In genomic region chr1:234544094-234544579, GRCh38 we compare ENCODE assay signal across 8 cellular contexts.
DNase-seq lines count a peak whose midpoint lies in the region; ATAC-seq and TF ChIP-seq lines count a peak whose summit lies in the region.

No MANE protein-coding gene starts in this region.

- H3F3A ChIP-seq in PC-3 (ENCODE audit: low read length, unreplicated experiment), result no peaks in the 10 kb centered on the region

- BruUV-seq in PC-3 (replicated peaks; lab: Mats Ljungman, UMichigan), result no TSS peak

- peak overlapping the region; percentile 33 for H3K27ac ChIP-seq in PC-3 (ENCODE audit: low read length)

- H3K36me3 Mint-ChIP-seq in activated CD4-positive, alpha-beta T cell treated with anti-CD3 and anti-CD28 coated beads, Interleukin-2, amount 10 ng/mL, durations not matched to agents 7 days and 5 days (ENCODE audit: low read depth), result no peaks in the 10 kb centered on the region
- H3K36me3 Mint-ChIP-seq in activated naive CD8-positive, alpha-beta T cell treated with anti-CD3 and anti-CD28 coated beads, Interleukin-2, amount 50 U/mL, for 24 hours (ENCODE audit: low read depth), result no peaks in the 10 kb centered on the region

- H3K4me2 ChIP-seq in PC-3 (ENCODE audit: low read length), result peak overlapping the region; percentile 3; the same call in 1 of the 2 replicates

- H3K4me3 ChIP-seq in PC-3 (ENCODE audit: low read length), result no peak overlapping the region

- DNase-seq in activated CD4-positive, alpha-beta T cell treated with anti-CD3 and anti-CD28 coated beads for 1 hour, result peak; percentile 28
- no peak for DNase-seq in activated CD4-positive, alpha-beta T cell treated with anti-CD3 and anti-CD28 coated beads, Interleukin-2, amount 10 ng/mL, durations not matched to agents 7 days and 5 days
- peak; percentile 78 for DNase-seq in PC-3
- peak; percentile 53 for DNase-seq in activated naive CD8-positive, alpha-beta T cell treated with anti-CD3 and anti-CD28 coated beads, Interleukin-2, amount 50 U/mL, for 24 hours
- DNase-seq in cardiac septum (ENCODE audit: low spot score), result peak; percentile 82
- peak; percentile 72 for DNase-seq in retina
- no peak for DNase-seq in NK-92 treated with Interleukin-12 subunit alpha and Interleukin-12 subunit beta, amount 100 ng/mL, for 24 hours (lab: John Stamatoyannopoulos, UW)

- H3K27me3 ChIP-seq in PC-3 (ENCODE audit: low read length), result no peaks in the 10 kb centered on the region

- no peaks in the 10 kb centered on the region for H3K27me3 Mint-ChIP-seq in activated CD4-positive, alpha-beta T cell treated with anti-CD3 and anti-CD28 coated beads, Interleukin-2, amount 10 ng/mL, durations not matched to agents 7 days and 5 days
- H3K27me3 Mint-ChIP-seq in activated naive CD8-positive, alpha-beta T cell treated with anti-CD3 and anti-CD28 coated beads, Interleukin-2, amount 50 U/mL, for 24 hours, result peaks cover 8% of the 10 kb centered on the region

- H4K20me1 ChIP-seq in PC-3 (ENCODE audit: low read length), result no peaks in the 10 kb centered on the region

- no peaks in the 10 kb centered on the region for H3K9me2 ChIP-seq in PC-3 (replicated peaks; ENCODE audit: low read length)

- no peak for TF ChIP-seq CTCF in PC-3 (conservative IDR thresholded peaks at IDR 0.05; ENCODE audit: low read depth, low read length)

- POLR2A ChIA-PET in activated CD4-positive, alpha-beta T cell treated with anti-CD3 and anti-CD28 coated beads, Interleukin-2, amount 10 ng/mL, durations not matched to agents 7 days and 5 days (lab: Charles Lee), result interaction anchor here (0.8 kb wide), 1 partner anchor 560 kb away, joined by 5 read pairs; no protein-coding TSS in a partner anchor
- POLR2A ChIA-PET in PC-3 (lab: Charles Lee; ENCODE audit: unreplicated experiment), result interaction anchor here (1.0 kb wide), 1 partner anchor 68 kb away, joined by 3 read pairs; no protein-coding TSS in a partner anchor

- H3K9ac ChIP-seq in PC-3 (ENCODE audit: low read length), result no peak overlapping the region

- H3K36me3 ChIP-seq in PC-3 (ENCODE audit: low read depth, low read length), result no peaks in the 10 kb centered on the region

- no peaks in the 10 kb centered on the region for H3K79me2 ChIP-seq in PC-3 (ENCODE audit: low read length)

- CTCF ChIA-PET in activated CD4-positive, alpha-beta T cell treated with anti-CD3 and anti-CD28 coated beads, Interleukin-2, amount 10 ng/mL, durations not matched to agents 7 days and 5 days (lab: Charles Lee), result interaction anchor here (0.7 to 1.7 kb wide), 8 partner anchors 9 to 216 kb away, joined by 3 to 7 read pairs (median 4); no protein-coding TSS in a partner anchor
- CTCF ChIA-PET in PC-3 (lab: Charles Lee), result no interaction called here

- H3K4me1 ChIP-seq in PC-3 (ENCODE audit: insufficient read depth, low read length), result peaks cover 18% of the 10 kb centered on the region

- H3K9me3 Mint-ChIP-seq in activated CD4-positive, alpha-beta T cell treated with anti-CD3 and anti-CD28 coated beads, Interleukin-2, amount 10 ng/mL, durations not matched to agents 7 days and 5 days, result no peaks in the 10 kb centered on the region
- H3K9me3 Mint-ChIP-seq in activated naive CD8-positive, alpha-beta T cell treated with anti-CD3 and anti-CD28 coated beads, Interleukin-2, amount 50 U/mL, for 24 hours, result no peaks in the 10 kb centered on the region

- no peak overlapping the region for H3K27ac Mint-ChIP-seq in activated CD4-positive, alpha-beta T cell treated with anti-CD3 and anti-CD28 coated beads, Interleukin-2, amount 10 ng/mL, durations not matched to agents 7 days and 5 days
- H3K27ac Mint-ChIP-seq in activated naive CD8-positive, alpha-beta T cell treated with anti-CD3 and anti-CD28 coated beads, Interleukin-2, amount 50 U/mL, for 24 hours, result peak overlapping the region; percentile 58

- H3K4me3 Mint-ChIP-seq in activated CD4-positive, alpha-beta T cell treated with anti-CD3 and anti-CD28 coated beads, Interleukin-2, amount 10 ng/mL, durations not matched to agents 7 days and 5 days, result no peak overlapping the region
- H3K4me3 Mint-ChIP-seq in activated naive CD8-positive, alpha-beta T cell treated with anti-CD3 and anti-CD28 coated beads, Interleukin-2, amount 50 U/mL, for 24 hours, result no peak overlapping the region

- intact Hi-C loops in PC-3 (cut with micrococcal nuclease), result no loop called here
- intact Hi-C loops in cardiac septum (cut with DNase I), result loop anchor here (2.0 to 5.0 kb wide), 2 partner anchors 25 to 353 kb away; no protein-coding TSS in a partner anchor

- H2AFZ ChIP-seq in PC-3 (ENCODE audit: low read length), result no peak overlapping the region

- H3K9me3 ChIP-seq in PC-3 (ENCODE audit: low read length), result no peaks in the 10 kb centered on the region

- ATAC-seq in PC-3 (peak; percentile 73), GM21723 (IDR thresholded peaks at IDR 0.05; ENCODE audit: unreplicated experiment) (no peak)
- peak; percentile 86 for ATAC-seq in activated naive CD8-positive, alpha-beta T cell treated with anti-CD3 and anti-CD28 coated beads, Interleukin-2, amount 50 U/mL, for 24 hours

- H3K4me1 Mint-ChIP-seq in activated CD4-positive, alpha-beta T cell treated with anti-CD3 and anti-CD28 coated beads, Interleukin-2, amount 10 ng/mL, durations not matched to agents 7 days and 5 days, result peaks cover 31% of the 10 kb centered on the region
- peaks cover 25% of the 10 kb centered on the region for H3K4me1 Mint-ChIP-seq in activated naive CD8-positive, alpha-beta T cell treated with anti-CD3 and anti-CD28 coated beads, Interleukin-2, amount 50 U/mL, for 24 hours

Comparison
In these comparisons a context has a peak if more than half of its experiments do, and no peak if none do; other contexts are left out.
1. DNase-seq: peak in activated CD4-positive, alpha-beta T cell treated with anti-CD3 and anti-CD28 coated beads for 1 hour (single experiment), PC-3 (single experiment), activated naive CD8-positive, alpha-beta T cell treated with anti-CD3 and anti-CD28 coated beads, Interleukin-2, amount 50 U/mL, for 24 hours (single experiment), cardiac septum (single experiment) and retina (single experiment); none in activated CD4-positive, alpha-beta T cell treated with anti-CD3 and anti-CD28 coated beads, Interleukin-2, amount 10 ng/mL, durations not matched to agents 7 days and 5 days (single experiment) and NK-92 treated with Interleukin-12 subunit alpha and Interleukin-12 subunit beta, amount 100 ng/mL, for 24 hours (single experiment).